In the genomic region with DNA sequence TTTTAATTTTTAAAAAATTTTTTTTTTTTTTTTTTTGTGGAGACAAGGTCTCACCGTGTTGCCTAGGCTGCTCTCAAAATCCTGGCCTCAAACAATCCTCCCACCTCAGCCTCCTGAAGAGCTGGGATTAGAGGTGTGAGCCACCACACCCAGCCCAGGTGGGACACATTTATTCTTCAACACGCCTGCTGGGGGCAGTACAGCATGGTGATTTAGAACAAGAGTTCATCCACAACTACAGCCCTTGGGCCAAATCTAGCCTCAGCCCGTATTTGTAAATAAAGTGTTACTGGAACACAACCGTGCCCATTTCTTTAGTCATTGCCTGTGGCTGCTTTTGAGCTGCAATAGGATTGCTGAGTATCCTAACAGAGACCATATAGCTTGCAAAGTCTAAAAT, we compare ENCODE assay signal across 11 cellular contexts.
DNase-seq lines count a peak whose midpoint lies in the region; ATAC-seq and TF ChIP-seq lines count a peak whose summit lies in the region.
"Had no signal": no experiment of that assay in that cellular context is flagged by ENCODE, and none has a peak within 500 bp of the region (broad histone marks: within the 10 kb centered on the region; RNA-seq: fewer than 3 reads in every experiment).

No MANE protein-coding gene starts in this region.

- no peaks in the 10 kb centered on the region for H3K36me3 ChIP-seq in left ventricle myocardium inferior
- H3K36me3 ChIP-seq in esophagus squamous epithelium, result peaks cover 0 to 13% (median 0%) of the 10 kb centered on the region in 3 donors

- TF ChIP-seq POLR2A in esophagus squamous epithelium (IDR thresholded peaks at IDR 0.05), result no peak

- H3K9me3 ChIP-seq in left ventricle myocardium inferior (replicated peaks), result no peaks in the 10 kb centered on the region
- no peaks in the 10 kb centered on the region for H3K9me3 ChIP-seq in esophagus squamous epithelium
- H3K9me3 ChIP-seq: tibial artery had no signal

- 46 to 50% methylated on average over 2 to 4 of the region's 4 CpGs for WGBS in esophagus squamous epithelium, 2 donors

- no peaks in the 10 kb centered on the region for H3K4me1 ChIP-seq in left ventricle myocardium inferior
- H3K4me1 ChIP-seq in esophagus squamous epithelium, result peaks cover 13 to 52% (median 18%) of the 10 kb centered on the region in 3 donors
- H3K4me1 ChIP-seq: tibial artery had no signal

- H3K27ac ChIP-seq in left ventricle myocardium inferior (replicated peaks), result no peak overlapping the region
- peak overlapping the region in 2 of 4 donors; percentile 31 to 59 for H3K27ac ChIP-seq in esophagus squamous epithelium
- H3K27ac ChIP-seq: tibial artery had no signal

- intact Hi-C loops in left ventricle myocardium inferior (cut with micrococcal nuclease), result no loop called here
- intact Hi-C loops in Right ventricle myocardium inferior (cut with DNase I), result loop anchor here (5.0 kb wide), 2 partner anchors 225 to 430 kb away; no protein-coding TSS in a partner anchor
- intact Hi-C loops in esophagus squamous epithelium (cut with DNase I), result loop anchor here (10.0 kb wide), 1 partner anchor 332 kb away; no protein-coding TSS in a partner anchor

- TF ChIP-seq CTCF in left ventricle myocardium inferior (IDR thresholded peaks at IDR 0.05; ENCODE audit: borderline replicate concordance), result peak; percentile 39
- peak; percentile 2 for TF ChIP-seq CTCF in epithelial cell of esophagus (IDR thresholded peaks at IDR 0.05; ENCODE audit: insufficient read depth, low read depth, low read length, missing control alignments)
- peak in 2 of 6 experiments; percentile 15 to 57 for TF ChIP-seq CTCF in esophagus squamous epithelium (IDR thresholded peaks at IDR 0.05)

- no peak for DNase-seq in left ventricle myocardium inferior
- no peak for DNase-seq in Right ventricle myocardium inferior (ENCODE audit: missing footprints)
- DNase-seq in NCI-H69 (lab: John Stamatoyannopoulos, UW), result peak; percentile 66
- DNase-seq in epithelial cell of esophagus (ENCODE audit: low read depth), result peak; percentile 56
- peak; percentile 30 for DNase-seq in superior temporal gyrus (ENCODE audit: extremely low spot score)
- DNase-seq in esophagus squamous epithelium (lab: John Stamatoyannopoulos, UW), result no peak
- no peak for DNase-seq in ureter (ENCODE audit: low spot score)
- DNase-seq in NOMO-1 (lab: John Stamatoyannopoulos, UW; ENCODE audit: unreplicated experiment in 2 of 2), result no peak
- DNase-seq: activated CD8-positive, alpha-beta memory T cell treated with anti-CD3 and anti-CD28 coated beads, Interleukin-2, amount 50 U/mL, for 48 hours; DMS153; tibial artery had no signal

- H3K4me3 ChIP-seq in left ventricle myocardium inferior (no peak overlapping the region), epithelial cell of esophagus (ENCODE audit: low read length) (no peak overlapping the region), esophagus squamous epithelium (no peak overlapping the region)
- H3K4me3 ChIP-seq: tibial artery had no signal

- no peaks in the 10 kb centered on the region for H3K27me3 ChIP-seq in left ventricle myocardium inferior (ENCODE audit: low read depth)
- H3K27me3 ChIP-seq in esophagus squamous epithelium, result no peaks in the 10 kb centered on the region
- H3K27me3 ChIP-seq: tibial artery had no signal

- ATAC-seq in Right ventricle myocardium inferior, result no peak

Comparison
In these comparisons a context has a peak if more than half of its experiments do, and no peak if none do; other contexts are left out.
1. DNase-seq: peak in NCI-H69 (single experiment), epithelial cell of esophagus (single experiment) and superior temporal gyrus (single experiment); none in left ventricle myocardium inferior (single experiment), Right ventricle myocardium inferior (single experiment), esophagus squamous epithelium (single experiment), ureter (single experiment) and NOMO-1 (0 of 2).